In the genomic region with DNA sequence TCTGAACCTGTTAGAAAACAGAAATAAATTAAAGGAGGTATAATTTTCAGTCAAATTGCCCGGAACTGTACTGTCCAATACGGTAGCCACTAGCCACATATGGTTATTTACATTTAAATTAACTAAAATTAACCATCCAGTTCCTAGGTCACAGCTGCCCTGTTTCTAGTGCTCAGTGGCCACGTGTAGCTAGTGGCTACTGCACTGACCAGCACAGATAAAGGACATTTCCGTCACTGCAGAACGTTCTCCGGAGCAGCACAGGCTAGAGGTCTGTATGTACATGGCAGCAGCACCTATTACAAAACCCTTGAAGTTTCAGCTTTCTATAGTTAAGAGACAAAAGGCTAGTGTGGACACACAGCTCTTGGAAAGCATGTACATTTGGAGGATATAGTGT, we compare ENCODE assay signal across 15 cellular contexts. TPM values are rescaled to one million over a fixed set of nuclear protein-coding genes. Genes with fewer than 3 reads are reported as not detected.
DNase-seq lines count a peak whose midpoint lies in the region; ATAC-seq, FAIRE-seq and TF ChIP-seq lines count a peak whose summit lies in the region.
"Had no signal": no experiment of that assay in that cellular context is flagged by ENCODE, and none has a peak within 500 bp of the region (broad histone marks: within the 10 kb centered on the region; RNA-seq: fewer than 3 reads in every experiment).

No MANE protein-coding gene starts in this region.

- no peak for TF ChIP-seq POLR2A in GM12878 (IDR thresholded peaks at IDR 0.05; ENCODE audit: low read depth, low read length)

- no peak for ATAC-seq in GM12878
- no peak for ATAC-seq in HG03460 (IDR thresholded peaks at IDR 0.05; ENCODE audit: unreplicated experiment)

- peaks cover 63% of the 10 kb centered on the region for H3K79me2 ChIP-seq in KMS-11 (ENCODE audit: insufficient read depth, low read depth)
- H3K79me2 ChIP-seq in GM12878 (ENCODE audit: control insufficient read depth, insufficient read depth, low read length) = peaks cover 79% of the 10 kb centered on the region

- H3K4me1 ChIP-seq in KMS-11 (ENCODE audit: low read depth, poor library complexity, severe bottlenecking) = peaks cover 44% of the 10 kb centered on the region
- H3K4me1 ChIP-seq in GM12878 (ENCODE audit: control insufficient read depth, insufficient read depth, low read length) = peaks cover 24% of the 10 kb centered on the region

- peak overlapping the region; percentile 52 for H3K4me2 ChIP-seq in KMS-11
- peak overlapping the region; percentile 85 for H3K4me2 ChIP-seq in GM12878 (ENCODE audit: control insufficient read depth, insufficient read depth)

- no peaks in the 10 kb centered on the region for H3K27me3 Mint-ChIP-seq in T-helper 2 cell treated with Interferon-gamma antibody and Interleukin-4, amounts not matched to agents 5 μg/mL and 100 μg/mL, for 36 hours (ENCODE audit: low read depth)
- no peaks in the 10 kb centered on the region for H3K27me3 Mint-ChIP-seq in neural crest cell (ENCODE audit: low read depth)

- in situ Hi-C loops in GM12878 (cut with MboI) = no loop called here

- no peaks in the 10 kb centered on the region for H3K9me3 Mint-ChIP-seq in T-helper 2 cell treated with Interferon-gamma antibody and Interleukin-4, amounts not matched to agents 5 μg/mL and 100 μg/mL, for 36 hours
- H3K9me3 Mint-ChIP-seq in neural crest cell = no peaks in the 10 kb centered on the region
- H3K9me3 Mint-ChIP-seq: nephron progenitor cell had no signal

- peak overlapping the region; percentile 70 for H3K27ac Mint-ChIP-seq in T-helper 2 cell treated with Interferon-gamma antibody and Interleukin-4, amounts not matched to agents 5 μg/mL and 100 μg/mL, for 36 hours
- no peak overlapping the region for H3K27ac Mint-ChIP-seq in neural crest cell (ENCODE audit: unreplicated experiment)
- H3K27ac Mint-ChIP-seq: nephron progenitor cell had no signal

- TF ChIP-seq EP300 in GM12878 (IDR thresholded peaks at IDR 0.05; ENCODE audit: borderline replicate concordance in 1 of 2, control insufficient read depth in 1 of 2, low read depth in 2 of 2, low read length in 2 of 2) = 0 out of 4 replicates have a peak, but pooled peaks of 1 of the 2 experiments have one; percentile 6

- POLR2A ChIA-PET in GM12878 (lab: Charles Lee) = interaction anchor here (0.5 to 2.3 kb wide), 8 partner anchors 9 to 649 kb away, joined by 3 to 11 read pairs (median 4); no protein-coding TSS in a partner anchor

- H3K27ac ChIP-seq in KMS-11 = no peak overlapping the region
- H3K27ac ChIP-seq in GM12878 (ENCODE audit: control insufficient read depth, insufficient read depth) = peak overlapping the region; percentile 55

- H3K4me3 ChIP-seq in KMS-11 (IDR thresholded peaks at IDR 0.05; ENCODE audit: insufficient read depth, low read depth, low read length) = no peak overlapping the region
- peak overlapping the region; percentile 41; the same call in 1 of the 2 replicates for H3K4me3 ChIP-seq in GM12878
- H3K4me3 ChIP-seq: upper lobe of left lung had no signal

- no peak for DNase-seq in T-helper 2 cell treated with Interferon-gamma antibody and Interleukin-4, amounts not matched to agents 5 μg/mL and 100 μg/mL, for 36 hours (ENCODE audit: low spot score)
- DNase-seq in T-helper 2 cell = no peak
- DNase-seq in GM12878 (ENCODE audit: low read depth, low spot score) = no peak
- no peak for DNase-seq in neural crest cell (ENCODE audit: low read depth, low spot score)
- DNase-seq in DMS79 (lab: John Stamatoyannopoulos, UW) = no peak
- no peak for DNase-seq in NCI-H1417 treated with DMSO at 0.1 percent for 48 hours (lab: John Stamatoyannopoulos, UW)
- DNase-seq: 8988T; activated CD4-positive, alpha-beta T cell treated with anti-CD3 and anti-CD28 coated beads for 1 hour; effector CD4-positive, alpha-beta T cell; NCI-H2029 treated with DMSO at 0.1 percent for 48 hours; nephron progenitor cell had no signal

- no TSS peak for BruUV-seq in GM12878 (replicated peaks; lab: Mats Ljungman, UMichigan)

- peaks cover 67% of the 10 kb centered on the region for H3K4me1 Mint-ChIP-seq in T-helper 2 cell treated with Interferon-gamma antibody and Interleukin-4, amounts not matched to agents 5 μg/mL and 100 μg/mL, for 36 hours (ENCODE audit: low read depth)
- H3K4me1 Mint-ChIP-seq in neural crest cell = peaks cover 25% of the 10 kb centered on the region

- H2AFZ ChIP-seq in KMS-11 (ENCODE audit: low read depth) (no peak overlapping the region), GM12878 (ENCODE audit: control insufficient read depth, low read depth, low read length) (no peak overlapping the region)

- SMC1A ChIA-PET in GM12878 (lab: Charles Lee; ENCODE audit: uncharacterized antibody, unreplicated experiment) = interaction anchor here (0.7 to 8.2 kb wide), 22 partner anchors 11 to 668 kb away, joined by 3 to 61 read pairs (median 4); partner anchors contain the start of gene COG1

- H3K36me3 Mint-ChIP-seq in T-helper 2 cell treated with Interferon-gamma antibody and Interleukin-4, amounts not matched to agents 5 μg/mL and 100 μg/mL, for 36 hours (ENCODE audit: low read depth) = peaks cover 33% of the 10 kb centered on the region
- H3K36me3 Mint-ChIP-seq in neural crest cell (ENCODE audit: low read depth) = no peaks in the 10 kb centered on the region

- peak overlapping the region; percentile 77 for H3K4me3 Mint-ChIP-seq in T-helper 2 cell treated with Interferon-gamma antibody and Interleukin-4, amounts not matched to agents 5 μg/mL and 100 μg/mL, for 36 hours
- H3K4me3 Mint-ChIP-seq in neural crest cell = peak overlapping the region; percentile 47
- H3K4me3 Mint-ChIP-seq: nephron progenitor cell had no signal

- H4K20me1 ChIP-seq in KMS-11 (ENCODE audit: insufficient read depth) (peaks cover 12% of the 10 kb centered on the region; the same call in 1 of the 2 replicates), GM12878 (ENCODE audit: control insufficient read depth, insufficient read depth) (no peaks in the 10 kb centered on the region)

- TF ChIP-seq CTCF in KMS-11 (conservative IDR thresholded peaks at IDR 0.05; ENCODE audit: low read depth, low read length) (no peak), GM12878 (IDR thresholded peaks at IDR 0.05 in 2 of 3, conservative IDR thresholded peaks at IDR 0.05 in 1 of 3; ENCODE audit: control insufficient read depth in 2 of 3, extremely low read depth in 1 of 3, insufficient read depth in 1 of 3, low read depth in 3 of 3, low read length in 3 of 3) (no peak), neural crest cell (conservative IDR thresholded peaks at IDR 0.05) (no peak)

- WGBS in GM12878 (ENCODE audit: insufficient coverage, insufficient replicate concordance, low lambda C conversion rate, missing lambda C conversion rate) = 68% methylated on average over 6 of the region's 6 CpGs

- no peak for TF ChIP-seq RAD21 in GM12878 (IDR thresholded peaks at IDR 0.05; ENCODE audit: insufficient read depth, low read depth, low read length)

- H3K36me3 ChIP-seq in KMS-11 (ENCODE audit: insufficient read depth) = no peaks in the 10 kb centered on the region
- H3K36me3 ChIP-seq in GM12878 (ENCODE audit: control insufficient read depth in 2 of 2, insufficient read depth in 2 of 2, low read length in 1 of 2) = no peaks in the 10 kb centered on the region

- H3K27me3 ChIP-seq in KMS-11 (ENCODE audit: insufficient read depth, low read depth) = no peaks in the 10 kb centered on the region
- H3K27me3 ChIP-seq in GM12878 (replicated peaks in 1 of 2; ENCODE audit: control insufficient read depth in 2 of 2, insufficient read depth in 2 of 2, low read length in 1 of 2) = no peaks in the 10 kb centered on the region
- H3K27me3 ChIP-seq: upper lobe of left lung had no signal

- RAD21 ChIA-PET in GM12878 (lab: Charles Lee; ENCODE audit: unreplicated experiment) = interaction anchor here (0.8 to 3.6 kb wide), 13 partner anchors 9 to 671 kb away, joined by 3 to 21 read pairs (median 7); partner anchors contain the start of genes COG1 and SSTR2

- H3K9me3 ChIP-seq in GM12878 (replicated peaks; ENCODE audit: control insufficient read depth, insufficient read depth, low read length) = no peaks in the 10 kb centered on the region
- H3K9me3 ChIP-seq: upper lobe of left lung had no signal

- FAIRE-seq in GM12878 (lab: Jason Lieb, UNC) = no peak
- FAIRE-seq: D721Med had no signal

- intact Hi-C loops in GM12878 (cut with micrococcal nuclease; ENCODE audit: unreplicated experiment) = no loop called here

- CTCF ChIA-PET in GM12878 (lab: Yijun Ruan, JAX) = interaction anchor here (0.7 to 3.8 kb wide), 12 partner anchors 12 to 502 kb away, joined by 3 to 32 read pairs (median 6); partner anchors contain the start of gene COG1

- H3K9ac ChIP-seq in KMS-11 = no peak overlapping the region
- H3K9ac ChIP-seq in GM12878 (ENCODE audit: control insufficient read depth, insufficient read depth, low read length) = peak overlapping the region; percentile 32; the same call in 1 of the 2 replicates

RNA-seq across cellular contexts. Expression of gene CPSF4L, which starts 33.7 kb away (rescaled TPM):
- total RNA-seq in GM12878 (2013; cell fraction: nucleolus; rRNA removed) = not detected in 2 replicates
- total RNA-seq in GM12878 (2014; rRNA removed) (not detected in 2 replicates), GM12878 (2014; rRNA removed; fragmentation: Illumina TruSeq; extraction: Trizol) (not detected in 2 replicates), GM12878 (2021) (not detected in 2 replicates), neural crest cell (not detected in 2 replicates)
- polyA plus RNA-seq in GM12878 (2011; ENCODE audit: low read depth) = not detected
- polyA plus RNA-seq in GM12878 (2011; rRNA removed) (not detected in 2 replicates), GM12878 (2014; fragmentation: Illumina TruSeq; extraction: Trizol) (not detected in 2 replicates), GM12878 (2014; fragmentation: Nextera tagmentation; extraction: Ambion mirVana) (not detected), GM12878 (2014; rRNA removed) (not detected in 2 replicates), GM12878 (2016; fragmentation: Nextera tagmentation; extraction: Ambion mirVana) (not detected)
- 0.15 TPM in 1 of 2 replicates, not detected in the other for polyA plus RNA-seq in GM12878 (2011; cell fraction: cytosol; rRNA removed)
- polyA plus RNA-seq in GM12878 (2011; cell fraction: nucleus; rRNA removed) = not detected in 2 replicates
- not detected in 2 replicates for polyA plus RNA-seq in GM12878 (2012)
- not detected in 2 replicates for polyA minus RNA-seq in GM12878 (2011; rRNA and poly(A)+ RNA removed)
- not detected in 2 replicates for polyA minus RNA-seq in GM12878 (2011; cell fraction: cytosol; rRNA and poly(A)+ RNA removed)
- polyA minus RNA-seq in GM12878 (2011; cell fraction: nucleus; rRNA and poly(A)+ RNA removed) = not detected in 2 replicates

RNA-seq across cellular contexts. Expression of gene COG1, which starts 35.1 kb away (rescaled TPM):
- total RNA-seq in GM12878 (2013; cell fraction: nucleolus; rRNA removed) = 42.8 and 47.0 TPM in 2 replicates
- 16.7 and 23.9 TPM in 2 replicates for total RNA-seq in GM12878 (2014; rRNA removed)
- 13.4 and 16.0 TPM in 2 replicates for total RNA-seq in GM12878 (2014; rRNA removed; fragmentation: Illumina TruSeq; extraction: Trizol)
- total RNA-seq in GM12878 (2021) = 20.7 and 24.1 TPM in 2 replicates
- polyA plus RNA-seq in GM12878 (2011; ENCODE audit: low read depth) = 10.9 TPM
- 11.9 and 21.1 TPM in 2 replicates for polyA plus RNA-seq in GM12878 (2011; rRNA removed)
- polyA plus RNA-seq in GM12878 (2011; cell fraction: cytosol; rRNA removed) = 15.1 and 18.4 TPM in 2 replicates
- polyA plus RNA-seq in GM12878 (2011; cell fraction: nucleus; rRNA removed) = 43.8 and 51.2 TPM in 2 replicates
- polyA plus RNA-seq in GM12878 (2012) = 18.6 and 23.9 TPM in 2 replicates
- polyA plus RNA-seq in GM12878 (2014; fragmentation: Illumina TruSeq; extraction: Trizol) = 19.5 and 25.8 TPM in 2 replicates
- 10 to 100 TPM; 10.5 to 11.4 TPM for polyA plus RNA-seq in GM12878 (2014; fragmentation: Nextera tagmentation; extraction: Ambion mirVana)
- polyA plus RNA-seq in GM12878 (2014; rRNA removed) = 13.8 and 14.4 TPM in 2 replicates
- 10 to 100 TPM; 19.6 to 20.8 TPM for polyA plus RNA-seq in GM12878 (2016; fragmentation: Nextera tagmentation; extraction: Ambion mirVana)
- 21.4 and 26.0 TPM in 2 replicates for polyA minus RNA-seq in GM12878 (2011; rRNA and poly(A)+ RNA removed)
- 9.5 and 11.2 TPM in 2 replicates for polyA minus RNA-seq in GM12878 (2011; cell fraction: cytosol; rRNA and poly(A)+ RNA removed)
- 19.2 and 29.9 TPM in 2 replicates for polyA minus RNA-seq in GM12878 (2011; cell fraction: nucleus; rRNA and poly(A)+ RNA removed)
- total RNA-seq in neural crest cell = 35.8 TPM in 2 replicates
